1 cellular context compared by ENCODE assay signal in genomic region chr3:152278674-152279427, GRCh38.
TF ChIP-seq lines count a peak whose summit lies in the region.

No MANE protein-coding gene starts in this region.

TF ChIP-seq in SK-N-SH, 30 proteins besides CTCF, POLR2A, EP300 and RAD21 (continued from another document):
- no peak for TF ChIP-seq USF1 (IDR thresholded peaks at IDR 0.05; ENCODE audit: borderline replicate concordance, low read depth)
- no peak for TF ChIP-seq JUND (IDR thresholded peaks at IDR 0.05)
- no peak for TF ChIP-seq GATA2 (CRISPR knock-in tag; IDR thresholded peaks at IDR 0.05)
- no peak for TF ChIP-seq GABPA (IDR thresholded peaks at IDR 0.05; ENCODE audit: low read depth)
- no peak for TF ChIP-seq NRF1 (IDR thresholded peaks at IDR 0.05; ENCODE audit: low read depth, low read length)
- TF ChIP-seq TEAD4 (IDR thresholded peaks at IDR 0.05; ENCODE audit: borderline replicate concordance, insufficient read depth), result no peak
- TF ChIP-seq NFIC (IDR thresholded peaks at IDR 0.05; ENCODE audit: borderline replicate concordance), result no peak
- no peak for TF ChIP-seq PBX3 (IDR thresholded peaks at IDR 0.05)
- TF ChIP-seq ZBTB33 (IDR thresholded peaks at IDR 0.05; ENCODE audit: borderline replicate concordance, low read depth), result no peak
- no peak for TF ChIP-seq SMC3 (IDR thresholded peaks at IDR 0.05; ENCODE audit: low read depth, low read length)
- TF ChIP-seq RCOR1 (IDR thresholded peaks at IDR 0.05; ENCODE audit: low read length), result no peak
- TF ChIP-seq USF2 (IDR thresholded peaks at IDR 0.05; ENCODE audit: borderline replicate concordance, low read depth, low read length), result no peak
- TF ChIP-seq RXRA (IDR thresholded peaks at IDR 0.05; ENCODE audit: borderline replicate concordance, low read depth), result no peak
